Comparison of ENCODE assay signal across 21 cellular contexts in the genomic region with DNA sequence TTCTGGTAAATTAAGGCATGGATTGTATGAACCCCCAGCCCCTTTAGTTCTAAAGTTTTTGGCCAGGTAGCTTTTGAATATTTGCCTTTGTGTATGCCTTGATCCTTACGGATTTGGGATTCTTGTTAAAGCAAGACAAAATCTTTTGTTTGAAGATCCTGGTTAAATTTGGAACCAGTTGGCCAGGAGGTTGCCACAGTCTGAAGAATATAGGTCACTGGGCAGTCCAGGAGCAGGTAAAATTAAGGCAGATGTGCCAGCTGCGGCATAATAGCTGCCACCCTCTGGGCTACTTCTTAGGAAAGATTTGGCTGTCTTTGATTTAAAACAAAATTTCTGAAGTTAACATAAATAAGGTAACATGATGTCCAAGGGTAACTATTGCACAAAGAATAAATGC.
"Had no signal": no experiment of that assay in that cellular context is flagged by ENCODE, and none has a peak within 500 bp of the region (broad histone marks: within the 10 kb centered on the region; RNA-seq: fewer than 3 reads in every experiment).

No MANE protein-coding gene starts in this region.

- H3K36me3 ChIP-seq: esophagus muscularis mucosa, gastroesophageal sphincter, heart left ventricle, left lung, lower lobe of right lung had no signal

- DNase-seq: dermis blood vessel endothelial cell; dorsolateral prefrontal cortex; effector CD4-positive, alpha-beta T cell; effector memory CD4-positive, alpha-beta T cell; foreskin keratinocyte; heart left ventricle; hypothalamus; immature natural killer cell; islet precursor cell; kidney; kidney glomerular epithelial cell; left colon; left lung; left ventricle myocardium superior; lower lobe of right lung; mesendoderm; midbrain had no signal

- H3K27ac ChIP-seq: coronary artery, dorsolateral prefrontal cortex, esophagus muscularis mucosa, foreskin keratinocyte, gastroesophageal sphincter, heart left ventricle, hepatocyte, left lung, lower lobe of right lung had no signal

- H2AFZ ChIP-seq: hepatocyte had no signal

- ATAC-seq: foreskin keratinocyte, gastroesophageal sphincter, heart left ventricle, left colon, left lung, left ventricle myocardium superior, lower lobe of right lung had no signal

- H3K4me3 ChIP-seq: coronary artery, dorsolateral prefrontal cortex, esophagus muscularis mucosa, gastroesophageal sphincter, heart left ventricle, hepatocyte, left lung, lower lobe of right lung had no signal

- H3K4me1 ChIP-seq: foreskin keratinocyte, left lung, lower lobe of right lung had no signal

- H3K9me3 ChIP-seq: esophagus muscularis mucosa, gastroesophageal sphincter, heart left ventricle, left lung, lower lobe of right lung had no signal

- H3K4me2 ChIP-seq: hepatocyte had no signal

- H3K79me2 ChIP-seq: hepatocyte had no signal

- H3K27me3 ChIP-seq: dorsolateral prefrontal cortex, esophagus muscularis mucosa, foreskin keratinocyte, gastroesophageal sphincter, heart left ventricle, hepatocyte, left lung had no signal
